In genomic region chr10:121469797-121470606, GRCh38 we compare ENCODE assay signal across 1 cellular context.
TF ChIP-seq lines count a peak whose summit lies in the region.

No MANE protein-coding gene starts in this region.

TF ChIP-seq in GM23338, 12 proteins besides CTCF, POLR2A, EP300 and RAD21:
- TF ChIP-seq NANOG (IDR thresholded peaks at IDR 0.05; ENCODE audit: borderline replicate concordance) (no peak), ZNF114 (CRISPR knock-in tag; IDR thresholded peaks at IDR 0.05) (no peak), ETS1 (IDR thresholded peaks at IDR 0.05) (no peak), ZNF462 (CRISPR knock-in tag; IDR thresholded peaks at IDR 0.05) (no peak), STAT1 (IDR thresholded peaks at IDR 0.05; ENCODE audit: unreplicated experiment) (no peak), ZNF331 (CRISPR knock-in tag; IDR thresholded peaks at IDR 0.05; ENCODE audit: low read depth) (no peak), REST (IDR thresholded peaks at IDR 0.05; ENCODE audit: unreplicated experiment) (no peak), EZH2phosphoT487 (IDR thresholded peaks at IDR 0.05; ENCODE audit: unreplicated experiment) (no peak), JUNB (IDR thresholded peaks at IDR 0.05; ENCODE audit: unreplicated experiment) (no peak), EZH2 (IDR thresholded peaks at IDR 0.05; ENCODE audit: low read depth, unreplicated experiment) (no peak)
